ENCODE assay signal across 9 cellular contexts in the genomic region with DNA sequence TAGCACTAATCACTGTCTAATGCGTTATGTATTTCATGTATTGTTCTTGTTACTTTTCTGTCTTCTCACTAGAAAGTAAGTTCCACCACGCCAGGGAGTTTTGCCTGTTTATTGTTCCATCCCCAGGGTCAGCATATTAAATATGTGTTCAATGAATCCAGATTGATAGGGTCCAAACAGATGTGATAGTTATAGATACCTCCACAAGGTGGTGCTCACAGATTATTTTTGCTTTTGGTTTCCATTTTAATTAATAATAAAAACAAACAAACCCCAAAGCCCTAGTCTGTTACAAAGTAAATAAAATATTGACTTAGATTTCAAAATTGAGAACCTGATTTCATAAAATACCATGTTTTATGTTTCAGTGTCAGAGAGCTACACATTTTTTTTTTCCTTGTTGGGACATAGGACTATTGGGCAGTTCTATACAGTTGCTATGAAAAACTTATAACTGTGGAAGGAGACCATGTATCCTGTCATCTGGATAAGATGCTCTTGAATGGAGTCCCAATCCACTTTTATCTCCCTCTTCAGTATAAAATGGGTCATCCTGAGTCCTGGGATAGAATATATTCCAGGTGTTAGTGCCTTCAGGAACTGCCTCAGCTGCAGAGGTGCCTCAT. TPM values are rescaled to one million over a fixed set of nuclear protein-coding genes. Genes with fewer than 3 reads are reported as not detected.
DNase-seq lines count a peak whose midpoint lies in the region; ATAC-seq and TF ChIP-seq lines count a peak whose summit lies in the region.
"Had no signal": no experiment of that assay in that cellular context is flagged by ENCODE, and none has a peak within 500 bp of the region (broad histone marks: within the 10 kb centered on the region; RNA-seq: fewer than 3 reads in every experiment).

No MANE protein-coding gene starts in this region.

- intact Hi-C loops in lower leg skin (cut with DNase I; ENCODE audit: low total_unique reads) = no loop called here

- H3K9me3 Mint-ChIP-seq in activated T-cell treated with anti-CD3 and anti-CD28 coated beads, Interleukin-2, amount 50 U/mL, for 72 hours = no peaks in the 10 kb centered on the region

- H3K4me3 Mint-ChIP-seq in activated T-cell treated with anti-CD3 and anti-CD28 coated beads, Interleukin-2, amount 50 U/mL, for 72 hours = no peak overlapping the region

- no peak for TF ChIP-seq CTCF in lower leg skin (IDR thresholded peaks at IDR 0.05)

- no peaks in the 10 kb centered on the region for H3K27me3 Mint-ChIP-seq in activated T-cell treated with anti-CD3 and anti-CD28 coated beads, Interleukin-2, amount 50 U/mL, for 72 hours (ENCODE audit: low read depth)

- no peak overlapping the region for H3K4me3 ChIP-seq in lower leg skin (ENCODE audit: low read depth, poor library complexity, severe bottlenecking)

- DNase-seq in NOMO-1 treated with DMSO at 0.1 percent for 48 hours (lab: John Stamatoyannopoulos, UW; ENCODE audit: unreplicated experiment) (peak; percentile 39), NOMO-1 treated with dmso at 0.1 percent for 144 hours (lab: John Stamatoyannopoulos, UW; ENCODE audit: unreplicated experiment) (no peak), NCI-H82 (lab: John Stamatoyannopoulos, UW) (peak; percentile 53), iris pigment epithelial cell (ENCODE audit: low read depth) (peak; percentile 1), lower leg skin (ENCODE audit: low spot score in 2 of 2) (no peak)
- no peak for DNase-seq in activated T-cell treated with anti-CD3 and anti-CD28 coated beads, Interleukin-2, amount 50 U/mL, for 72 hours
- no peak for DNase-seq in activated CD8-positive, alpha-beta memory T cell treated with anti-CD3 and anti-CD28 coated beads for 24 hours

- no peak for TF ChIP-seq POLR2A in lower leg skin (IDR thresholded peaks at IDR 0.05)

- no peak overlapping the region for H3K27ac Mint-ChIP-seq in activated T-cell treated with anti-CD3 and anti-CD28 coated beads, Interleukin-2, amount 50 U/mL, for 72 hours

- WGBS in lower leg skin, 2 donors = 59 to 61% methylated on average over 2 of the region's 2 CpGs

- no peaks in the 10 kb centered on the region for H3K4me1 Mint-ChIP-seq in activated T-cell treated with anti-CD3 and anti-CD28 coated beads, Interleukin-2, amount 50 U/mL, for 72 hours (ENCODE audit: low read depth)

- no peaks in the 10 kb centered on the region for H3K36me3 Mint-ChIP-seq in activated T-cell treated with anti-CD3 and anti-CD28 coated beads, Interleukin-2, amount 50 U/mL, for 72 hours (ENCODE audit: insufficient read depth in 2 of 2)

- peak; percentile 82 for ATAC-seq in HG02973 (IDR thresholded peaks at IDR 0.05; ENCODE audit: unreplicated experiment)
- ATAC-seq in activated T-cell treated with anti-CD3 and anti-CD28 coated beads, Interleukin-2, amount 50 U/mL, for 72 hours (replicated peaks in 1 of 2) = no peak

RNA-seq across cellular contexts. Expression of a gene that starts 12.4 kb away (rescaled TPM):
- total RNA-seq in lower leg skin = not detected
- not detected for total RNA-seq in activated T-cell treated with anti-CD3 and anti-CD28 coated beads, Interleukin-2, amount 50 U/mL, for 72 hours
- total RNA-seq: Daoy had no signal

Comparison
In these comparisons a context has a peak if more than half of its experiments do, and no peak if none do; other contexts are left out.
1. DNase-seq: peak in NOMO-1 treated with DMSO at 0.1 percent for 48 hours (single experiment), NCI-H82 (single experiment) and iris pigment epithelial cell (single experiment); none in NOMO-1 treated with dmso at 0.1 percent for 144 hours (single experiment), lower leg skin (0 of 2), activated T-cell treated with anti-CD3 and anti-CD28 coated beads, Interleukin-2, amount 50 U/mL, for 72 hours (0 of 2) and activated CD8-positive, alpha-beta memory T cell treated with anti-CD3 and anti-CD28 coated beads for 24 hours (single experiment).